ENCODE assay signal across 15 cellular contexts in the genomic region with DNA sequence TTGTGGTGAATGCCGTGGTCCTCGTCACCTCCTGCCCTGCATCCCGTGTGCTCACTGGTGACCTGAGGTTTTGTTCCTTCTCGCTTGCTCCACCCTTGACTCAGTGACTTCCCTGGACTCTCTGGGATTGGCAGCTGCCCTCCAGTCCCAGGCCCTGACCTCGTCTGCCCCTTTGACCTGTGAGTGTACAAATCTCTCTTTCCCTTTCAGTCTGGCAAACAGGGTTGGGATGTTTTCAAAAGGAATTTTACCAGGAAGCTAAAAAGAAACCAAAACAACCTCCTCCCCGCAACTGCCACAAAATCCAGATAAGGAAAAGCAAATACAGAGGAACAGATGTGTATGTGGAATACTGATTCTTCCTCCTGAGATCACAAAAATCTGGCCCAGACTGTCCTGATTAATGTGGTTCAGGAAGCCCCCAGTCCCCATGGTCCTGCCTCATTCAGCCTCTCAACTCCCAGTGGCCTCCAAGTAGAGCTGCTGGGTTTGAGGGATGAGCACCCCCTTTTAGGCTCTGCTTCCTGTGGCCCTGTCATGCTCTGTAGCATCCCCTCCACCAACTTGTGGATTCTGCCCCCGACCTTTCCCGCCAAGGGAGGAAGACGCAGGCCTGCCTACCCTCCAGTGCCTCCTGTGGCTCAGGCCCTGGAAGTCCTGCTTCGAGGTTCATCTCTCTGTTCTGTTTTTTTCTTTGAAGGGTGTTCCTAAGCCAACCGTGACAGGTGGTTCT. TPM values are rescaled to one million over a fixed set of nuclear protein-coding genes. Genes with fewer than 3 reads are reported as not detected.
DNase-seq lines count a peak whose midpoint lies in the region; ATAC-seq, FAIRE-seq and TF ChIP-seq lines count a peak whose summit lies in the region.
"Had no signal": no experiment of that assay in that cellular context is flagged by ENCODE, and none has a peak within 500 bp of the region (broad histone marks: within the 10 kb centered on the region; RNA-seq: fewer than 3 reads in every experiment).

No MANE protein-coding gene starts in this region.

- 0 out of 2 replicates have a peak, but pooled peaks cover 2% of the 10 kb centered on the region for H3K4me1 ChIP-seq in GM23338 (ENCODE audit: insufficient read depth)
- peaks cover 0 to 41% (median 21%) of the 10 kb centered on the region in 12 donors for H3K4me1 ChIP-seq in heart left ventricle
- peaks cover 16% of the 10 kb centered on the region for H3K4me1 ChIP-seq in ovary (ENCODE audit: insufficient read depth)

- H3K9me2 ChIP-seq in GM23338 (ENCODE audit: insufficient read depth) = peaks cover 5% of the 10 kb centered on the region; the same call in 1 of the 2 replicates

- intact Hi-C loops in heart left ventricle (cut with DNase I) (no loop called here), ovary (cut with DNase I) (no loop called here)

- no peak overlapping the region for H3K4me2 ChIP-seq in GM23338

- DNase-seq in GM23338 (ENCODE audit: low spot score) (peak; percentile 30), astrocyte of the hippocampus (ENCODE audit: low read depth, low spot score) (peak; percentile 42), heart left ventricle (peak in 3 of 5 donors; percentile 8 to 25 (median 15)), ovary (peak; percentile 64 to 78 (median 69)), urothelium cell line (ENCODE audit: low spot score) (no peak), NCI-H524 (lab: John Stamatoyannopoulos, UW) (no peak), AG20443 (ENCODE audit: low spot score) (no peak)
- DNase-seq in activated CD4-positive, alpha-beta T cell treated with anti-CD3 and anti-CD28 coated beads for 4 hours = no peak
- DNase-seq: activated CD8-positive, alpha-beta memory T cell treated with anti-CD3 and anti-CD28 coated beads, Interleukin-2, amount 50 U/mL, for 4 hours; NCI-H345; Peyer's patch; T-helper 9 cell had no signal

- H3K27me3 Mint-ChIP-seq in GM23338 (ENCODE audit: insufficient read depth, low read depth, poor library complexity) = peaks cover 17% of the 10 kb centered on the region

- H3K4me3 ChIP-seq in GM23338 (no peak overlapping the region), heart left ventricle (no peak overlapping the region), ovary (no peak overlapping the region)
- H3K4me3 ChIP-seq: Peyer's patch, skin epidermis, vagina had no signal

- peaks cover 12% of the 10 kb centered on the region for H3K4me1 Mint-ChIP-seq in GM23338

- ATAC-seq in GM23338 (peak; percentile 19; the same call in 2 of the 3 replicates), heart left ventricle (peak in 1 of 4 donors; percentile 39)

- no peak for FAIRE-seq in urothelium cell line (lab: Jason Lieb, UNC)

- no peak overlapping the region for H3K27ac Mint-ChIP-seq in GM23338

- H3K27ac ChIP-seq in GM23338 (ENCODE audit: low read depth) (no peak overlapping the region), heart left ventricle (peak overlapping the region in 11 of 12 donors; percentile 27 to 68 (median 41)), ovary (peak overlapping the region; percentile 22 to 74)
- H3K27ac ChIP-seq: vagina had no signal

- no peaks in the 10 kb centered on the region for H4K20me1 ChIP-seq in GM23338 (replicated peaks; ENCODE audit: insufficient read depth)

- 54 to 58% (median 56%) methylated on average over 11 of the region's 11 CpGs for whole genome bisulfite sequencing in heart left ventricle, 4 donors
- WGBS in ovary, 3 donors = 34 to 46% (median 35%) methylated on average over 11 of the region's 11 CpGs

- no peaks in the 10 kb centered on the region; the same call in 2 of the 3 replicates for H3K9me3 Mint-ChIP-seq in GM23338

- peaks cover 10% of the 10 kb centered on the region; the same call in 1 of the 2 replicates for H3K27me3 ChIP-seq in GM23338 (ENCODE audit: insufficient read depth)
- peaks cover 0 to 14% (median 0%) of the 10 kb centered on the region in 9 donors for H3K27me3 ChIP-seq in heart left ventricle
- no peaks in the 10 kb centered on the region for H3K27me3 ChIP-seq in ovary
- H3K27me3 ChIP-seq: Peyer's patch, vagina had no signal

- H3F3A ChIP-seq in GM23338 (replicated peaks; ENCODE audit: low read depth) = no peaks in the 10 kb centered on the region

- H3K36me3 ChIP-seq in GM23338 (ENCODE audit: insufficient read depth) (no peaks in the 10 kb centered on the region), heart left ventricle (peaks cover 0 to 10% (median 0%) of the 10 kb centered on the region in 9 donors), ovary (no peaks in the 10 kb centered on the region)
- H3K36me3 ChIP-seq: Peyer's patch, vagina had no signal

- H3K79me2 ChIP-seq in GM23338 (replicated peaks; ENCODE audit: insufficient read depth) = no peaks in the 10 kb centered on the region

- H3K4me3 Mint-ChIP-seq in GM23338 = no peak overlapping the region

- no peak for TF ChIP-seq POLR2A in heart left ventricle (IDR thresholded peaks at IDR 0.05)
- TF ChIP-seq POLR2A in ovary (IDR thresholded peaks at IDR 0.05) = no peak

- TF ChIP-seq EP300 in ovary (IDR thresholded peaks at IDR 0.05) = no peak

- TF ChIP-seq CTCF in GM23338 (conservative IDR thresholded peaks at IDR 0.05; ENCODE audit: low read depth in 2 of 2) = no peak
- TF ChIP-seq CTCF in heart left ventricle (IDR thresholded peaks at IDR 0.05) = no peak
- TF ChIP-seq CTCF in ovary (IDR thresholded peaks at IDR 0.05) = no peak

- H3K36me3 Mint-ChIP-seq in GM23338 (ENCODE audit: low read depth) = no peaks in the 10 kb centered on the region

- H2AFZ ChIP-seq in GM23338 = no peak overlapping the region

- H3K9me3 ChIP-seq in heart left ventricle = no peaks in the 10 kb centered on the region
- no peaks in the 10 kb centered on the region for H3K9me3 ChIP-seq in ovary
- H3K9me3 ChIP-seq: Peyer's patch, vagina had no signal

TF ChIP-seq in GM23338, 12 proteins besides CTCF, POLR2A, EP300 and RAD21 (continues in another document):
- TF ChIP-seq EZH2phosphoT487 (IDR thresholded peaks at IDR 0.05; ENCODE audit: unreplicated experiment) (no peak), JUNB (IDR thresholded peaks at IDR 0.05; ENCODE audit: unreplicated experiment) (no peak), ZNF331 (CRISPR knock-in tag; IDR thresholded peaks at IDR 0.05; ENCODE audit: low read depth) (no peak), POLR2AphosphoS5 (IDR thresholded peaks at IDR 0.05; ENCODE audit: low read depth) (no peak), EZH2 (IDR thresholded peaks at IDR 0.05; ENCODE audit: low read depth, unreplicated experiment) (no peak), STAT1 (IDR thresholded peaks at IDR 0.05; ENCODE audit: unreplicated experiment) (no peak)

RNA-seq across cellular contexts. Expression of a gene that starts 15.2 kb away (rescaled TPM):
- not detected in 2 replicates for total RNA-seq in GM23338 (2014; rRNA removed; shearing (Covaris generic))
- polyA plus RNA-seq in GM23338 (2016; fragmentation: Nextera tagmentation; extraction: Ambion mirVana) = 0.28 TPM in 1 of 2 replicates, not detected in the other
- 10 to 100 TPM; 16.3 to 63.5 (median 27.1) TPM for total RNA-seq in heart left ventricle
- polyA plus RNA-seq in heart left ventricle = 10 to 100 TPM; 17.7 to 21.8 TPM
- 10 to 100 TPM in 4 of 7 donors, 1 to 10 TPM in 3; 5.9 to 22.0 (median 10.0) TPM for total RNA-seq in ovary
- 10 to 100 TPM in 1 of 2 donors, 1 to 10 TPM in 1; 7.8 to 12.0 TPM for polyA plus RNA-seq in ovary
- total RNA-seq: G401 had no signal

RNA-seq across cellular contexts. Expression of a gene that starts 17.3 kb away (rescaled TPM):
- 8.0 and 17.0 TPM in 2 replicates for total RNA-seq in GM23338 (2014; rRNA removed; shearing (Covaris generic))
- 21.0 and 21.4 TPM in 2 replicates for polyA plus RNA-seq in GM23338 (2016; fragmentation: Nextera tagmentation; extraction: Ambion mirVana)
- total RNA-seq in heart left ventricle = 10 to 100 TPM in 1 of 9 donors, 1 to 10 TPM in 8; 2.5 to 18.6 (median 3.2) TPM
- 1 to 10 TPM; 2.8 to 8.1 TPM for polyA plus RNA-seq in heart left ventricle
- 10 to 100 TPM; 36.9 to 90.4 (median 56.7) TPM for total RNA-seq in ovary
- 10 to 100 TPM; 15.2 to 62.8 TPM for polyA plus RNA-seq in ovary

RNA-seq across cellular contexts. Expression of a gene that starts 36.5 kb away (rescaled TPM):
- not detected in 2 replicates for total RNA-seq in GM23338 (2014; rRNA removed; shearing (Covaris generic))
- polyA plus RNA-seq in GM23338 (2016; fragmentation: Nextera tagmentation; extraction: Ambion mirVana) = not detected in 2 replicates
- total RNA-seq in heart left ventricle = not detected
- polyA plus RNA-seq in heart left ventricle = not detected
- under 1 TPM in 2 of 7 donors, not detected in 5; 0.24 to 0.48 TPM for total RNA-seq in ovary
- not detected for polyA plus RNA-seq in ovary
- total RNA-seq: G401, Peyer's patch, vagina had no signal

RNA-seq across cellular contexts. Expression of a gene that starts 53.3 kb away (rescaled TPM):
- total RNA-seq in GM23338 (2014; rRNA removed; shearing (Covaris generic)) = 0.17 TPM in 1 of 2 replicates, not detected in the other
- not detected in 2 replicates for polyA plus RNA-seq in GM23338 (2016; fragmentation: Nextera tagmentation; extraction: Ambion mirVana)
- total RNA-seq in heart left ventricle = 1 to 10 TPM in 2 of 9 donors, under 1 TPM in 4, not detected in 3; 0.07 to 2.6 (median 0.26) TPM
- under 1 TPM in 1 of 2 donors, not detected in 1; 0.58 TPM for polyA plus RNA-seq in heart left ventricle
- under 1 TPM in 2 of 7 donors, not detected in 5; 0.10 TPM for total RNA-seq in ovary
- polyA plus RNA-seq in ovary = under 1 TPM in 1 of 2 donors, not detected in 1; 0.13 TPM
- total RNA-seq: G401 had no signal

Comparison
In these comparisons a context has a peak if more than half of its experiments do, and no peak if none do; other contexts are left out.
1. DNase-seq: peak in GM23338 (single experiment), astrocyte of the hippocampus (single experiment), heart left ventricle (3 of 5) and ovary (5 of 5); none in urothelium cell line (single experiment), activated CD4-positive, alpha-beta T cell treated with anti-CD3 and anti-CD28 coated beads for 4 hours (0 of 2), NCI-H524 (0 of 2) and AG20443 (single experiment).